In the genomic region with DNA sequence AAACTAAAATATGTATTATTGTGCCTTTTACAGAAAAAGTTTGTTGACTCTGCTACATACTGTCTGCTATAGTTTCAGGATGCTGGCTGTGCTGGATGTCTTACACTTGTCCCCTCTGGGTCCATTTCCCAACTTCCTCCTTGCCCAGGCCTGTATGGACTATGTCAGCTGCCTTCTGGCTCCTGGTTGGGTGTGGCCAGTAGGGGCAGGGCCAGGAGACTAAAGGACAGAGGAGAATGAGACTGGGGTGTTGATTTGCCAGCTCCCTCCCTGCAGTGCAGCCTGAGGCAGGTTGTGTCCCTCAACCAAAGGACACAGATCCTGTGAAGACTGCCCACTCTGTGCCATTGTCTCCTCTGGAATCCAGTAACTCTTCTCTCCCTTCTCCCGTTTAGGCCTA, we compare ENCODE assay signal across 21 cellular contexts.
A peak's percentile ranks its signal among the peaks of the same experiment; 100 is the strongest.
DNase-seq lines count a peak whose midpoint lies in the region; ATAC-seq and TF ChIP-seq lines count a peak whose summit lies in the region.
"Had no signal": no experiment of that assay in that cellular context is flagged by ENCODE, and none has a peak within 500 bp of the region (broad histone marks: within the 10 kb centered on the region; RNA-seq: fewer than 3 reads in every experiment).

No MANE protein-coding gene starts in this region.

- WGBS in right cardiac atrium, result 97% methylated on average over 1 of the region's 1 CpG
- 99 to 100% methylated on average over 1 of the region's 1 CpG for WGBS in aorta, 2 donors

- TF ChIP-seq CTCF in left ventricle myocardium inferior (IDR thresholded peaks at IDR 0.05; ENCODE audit: borderline replicate concordance), result no peak
- TF ChIP-seq CTCF in VCaP (conservative IDR thresholded peaks at IDR 0.05), result no peak
- no peak for TF ChIP-seq CTCF in left lung (IDR thresholded peaks at IDR 0.05)

- H3K4me3 ChIP-seq in right cardiac atrium (ENCODE audit: low read length) (no peak overlapping the region), left ventricle myocardium inferior (no peak overlapping the region), left lung (no peak overlapping the region), aorta (ENCODE audit: low read length in 2 of 2) (no peak overlapping the region)
- H3K4me3 ChIP-seq: K562, Peyer's patch, upper lobe of left lung had no signal

- no peaks in the 10 kb centered on the region for H3K27me3 ChIP-seq in right cardiac atrium (ENCODE audit: control insufficient read depth, insufficient read depth)
- no peaks in the 10 kb centered on the region for H3K27me3 ChIP-seq in left ventricle myocardium inferior (ENCODE audit: low read depth)
- no peaks in the 10 kb centered on the region for H3K27me3 ChIP-seq in left lung
- H3K27me3 ChIP-seq in aorta (ENCODE audit: control insufficient read depth in 1 of 2, insufficient read depth in 2 of 2, low read length in 1 of 2), result no peaks in the 10 kb centered on the region
- H3K27me3 ChIP-seq: Peyer's patch, upper lobe of left lung had no signal

- H3K36me3 ChIP-seq in left ventricle myocardium inferior (no peaks in the 10 kb centered on the region), left lung (no peaks in the 10 kb centered on the region), aorta (ENCODE audit: control insufficient read depth in 1 of 2, insufficient read depth in 2 of 2, low read length in 1 of 2) (no peaks in the 10 kb centered on the region)
- H3K36me3 ChIP-seq: Peyer's patch, upper lobe of left lung had no signal

- no peaks in the 10 kb centered on the region for H3K4me1 ChIP-seq in right cardiac atrium (ENCODE audit: control insufficient read depth, insufficient read depth, low read length)
- peaks cover 7% of the 10 kb centered on the region for H3K4me1 ChIP-seq in left ventricle myocardium inferior
- peaks cover 12 to 19% of the 10 kb centered on the region in 2 donors for H3K4me1 ChIP-seq in left lung
- peaks cover 1 to 3% of the 10 kb centered on the region in 2 donors for H3K4me1 ChIP-seq in aorta (ENCODE audit: control insufficient read depth in 1 of 2, insufficient read depth in 2 of 2, low read length in 2 of 2)
- H3K4me1 ChIP-seq: Peyer's patch had no signal

- H3K27ac ChIP-seq in right cardiac atrium (ENCODE audit: low read length) (no peak overlapping the region), left ventricle myocardium inferior (replicated peaks) (no peak overlapping the region), VCaP (peak overlapping the region; percentile 90), left lung (no peak overlapping the region), aorta (ENCODE audit: low read depth in 1 of 2, low read length in 2 of 2) (no peak overlapping the region)
- H3K27ac ChIP-seq: Peyer's patch, upper lobe of left lung had no signal

- ATAC-seq in right cardiac atrium, result peak; percentile 24 to 25
- ATAC-seq in left lung, result peak; percentile 38
- ATAC-seq in aorta (ENCODE audit: low FRiP score), result peak; percentile 36
- no peak for ATAC-seq in GM19351 (IDR thresholded peaks at IDR 0.05; ENCODE audit: unreplicated experiment)
- ATAC-seq: K562; stimulated activated naive CD8-positive, alpha-beta T cell treated with anti-CD3 and anti-CD28 coated beads, Interleukin-15, Interleukin-2, amounts not matched to agents 100 U/mL and 50 U/mL, for 24 hours had no signal

- intact Hi-C loops in right cardiac atrium (cut with DNase I), result no loop called here
- intact Hi-C loops in left ventricle myocardium inferior (cut with micrococcal nuclease), result no loop called here
- intact Hi-C loops in left lung (cut with DNase I), result no loop called here
- intact Hi-C loops in aorta (cut with DNase I), result no loop called here

- DNase-seq in right cardiac atrium (peak in 2 of 3 donors; percentile 19 to 61), left ventricle myocardium inferior (no peak), left lung (peak in 1 of 2 donors; percentile 39), aorta (no peak), activated gamma-delta T cell (lab: John Stamatoyannopoulos, UW) (no peak), EL (no peak)
- DNase-seq: activated CD4-positive, alpha-beta T cell treated with anti-CD3 and anti-CD28 coated beads for 48 hours; activated CD8-positive, alpha-beta memory T cell treated with anti-CD3 and anti-CD28 coated beads, Interleukin-2, amount 50 U/mL, for 4 hours; activated gamma-delta T cell treated with Interleukin-2 at 50 U/mL for 16 hours; cerebellar nuclear complex; kidney; NCI-H1092 treated with DMSO at 0.1 percent for 48 hours; NCI-H2107; Peyer's patch; retina; stimulated activated CD4-positive, alpha-beta T cell treated with anti-CD3 and anti-CD28 coated beads, Interleukin-1b, Interleukin-23, amount 100 ng/mL, for 48 hours; stimulated activated naive CD8-positive, alpha-beta T cell treated with anti-CD3 and anti-CD28 coated beads, Interleukin-15, Interleukin-2, amounts not matched to agents 100 U/mL and 50 U/mL, for 24 hours had no signal

- H3K9me3 ChIP-seq in right cardiac atrium (ENCODE audit: control insufficient read depth, low read length) (no peaks in the 10 kb centered on the region), left ventricle myocardium inferior (replicated peaks) (no peaks in the 10 kb centered on the region), left lung (no peaks in the 10 kb centered on the region), aorta (ENCODE audit: control insufficient read depth, low read length) (peaks cover 2% of the 10 kb centered on the region)
- H3K9me3 ChIP-seq: Peyer's patch, upper lobe of left lung had no signal

Comparison
In these comparisons a context has a peak if more than half of its experiments do, and no peak if none do; other contexts are left out.
1. DNase-seq: peak in right cardiac atrium (2 of 3); none in left ventricle myocardium inferior (single experiment), aorta (0 of 2), activated gamma-delta T cell (single experiment) and EL (single experiment).